Comparison of ENCODE assay signal across 8 cellular contexts in the genomic region with DNA sequence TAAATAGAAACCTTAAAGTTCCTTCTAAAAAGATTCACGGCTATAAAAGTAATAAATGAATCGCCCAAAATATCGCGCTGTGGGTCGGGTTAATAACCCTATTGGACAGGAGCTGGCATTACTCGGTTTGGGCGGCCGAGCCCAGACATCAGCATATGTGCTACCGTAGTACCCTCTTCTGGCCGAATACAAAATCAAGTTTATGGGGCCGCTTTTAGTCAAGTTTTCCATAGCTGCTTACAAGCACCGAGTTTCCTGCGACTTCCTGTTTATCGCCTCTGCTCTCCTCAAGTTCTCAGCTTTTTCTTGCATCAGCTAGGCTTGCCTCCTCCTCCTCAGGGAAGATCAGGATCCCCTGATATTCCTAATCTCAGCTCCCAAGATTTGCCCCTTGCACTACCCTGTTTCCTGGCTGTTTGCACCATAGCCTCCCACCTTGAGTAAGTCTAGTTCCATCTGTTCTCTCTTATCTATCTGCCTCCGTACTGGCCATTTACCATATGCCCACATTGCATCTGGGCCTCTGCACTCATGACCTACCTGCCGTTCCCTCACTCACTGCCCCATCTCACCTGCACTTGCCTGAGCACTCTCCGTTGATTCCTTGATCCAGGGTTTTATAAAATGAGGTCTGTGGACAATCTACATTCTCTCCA. TPM values are rescaled to one million over a fixed set of nuclear protein-coding genes. Genes with fewer than 3 reads are reported as not detected.
DNase-seq lines count a peak whose midpoint lies in the region; ATAC-seq and TF ChIP-seq lines count a peak whose summit lies in the region.
"Had no signal": no experiment of that assay in that cellular context is flagged by ENCODE, and none has a peak within 500 bp of the region (broad histone marks: within the 10 kb centered on the region; RNA-seq: fewer than 3 reads in every experiment).

No MANE protein-coding gene starts in this region.

- ATAC-seq in activated B cell treated with CpG ODN at 0.5 μM for 24 hours (ENCODE audit: low read depth) = peak; percentile 96
- ATAC-seq in stimulated activated memory B cell treated with anti-CD40 and anti-IgM and Interleukin-4, amounts not matched to agents 10 μg/mL and 1 μg/mL and 100 μg/mL, for 72 hours = peak; percentile 93

- POLR2A ChIA-PET in activated B cell treated with CpG ODN at 0.5 μM for 24 hours (lab: Charles Lee) = interaction anchor here (0.5 to 0.6 kb wide), 2 partner anchors 19 to 190 kb away, joined by 3 to 6 read pairs; a partner anchor contains a TSS

- no peaks in the 10 kb centered on the region for H3K27me3 Mint-ChIP-seq in activated B cell treated with CpG ODN at 0.5 μM for 24 hours
- H3K27me3 Mint-ChIP-seq in stimulated activated memory B cell treated with anti-CD40 and anti-IgM and Interleukin-4, amounts not matched to agents 10 μg/mL and 1 μg/mL and 100 μg/mL, for 72 hours = no peaks in the 10 kb centered on the region

- H3K79me2 ChIP-seq in MM.1S (ENCODE audit: low read length) = no peaks in the 10 kb centered on the region
- H3K79me2 ChIP-seq: parathyroid adenoma had no signal

- H3K9me3 Mint-ChIP-seq in activated B cell treated with CpG ODN at 0.5 μM for 24 hours = no peaks in the 10 kb centered on the region
- peaks cover 3% of the 10 kb centered on the region for H3K9me3 Mint-ChIP-seq in stimulated activated memory B cell treated with anti-CD40 and anti-IgM and Interleukin-4, amounts not matched to agents 10 μg/mL and 1 μg/mL and 100 μg/mL, for 72 hours

- intact Hi-C loops in activated B cell treated with CpG ODN at 0.5 μM for 24 hours (cut with micrococcal nuclease) = loop anchor here (1.0 to 2.0 kb wide), 3 partner anchors 8 to 113 kb away; no protein-coding TSS in a partner anchor

- peak overlapping the region; percentile 82 for H3K4me2 ChIP-seq in MM.1S (ENCODE audit: low read depth, low read length)

- H3K27ac ChIP-seq in MM.1S (ENCODE audit: low read length) (no peak overlapping the region), cardiac muscle cell (no peak overlapping the region)
- H3K27ac ChIP-seq: parathyroid adenoma had no signal

- H3K27me3 ChIP-seq in H7 (ENCODE audit: control insufficient read depth, insufficient read depth, low read length) (no peaks in the 10 kb centered on the region), MM.1S (replicated peaks; ENCODE audit: insufficient read depth, low read length) (no peaks in the 10 kb centered on the region), cardiac muscle cell (no peaks in the 10 kb centered on the region)

- H3K36me3 ChIP-seq in H7 (replicated peaks; ENCODE audit: control insufficient read depth, insufficient read depth, low read length) = no peaks in the 10 kb centered on the region
- no peaks in the 10 kb centered on the region for H3K36me3 ChIP-seq in MM.1S (replicated peaks; ENCODE audit: insufficient read depth, low read length)
- no peaks in the 10 kb centered on the region for H3K36me3 ChIP-seq in cardiac muscle cell

- peaks cover 12% of the 10 kb centered on the region for H3K36me3 Mint-ChIP-seq in activated B cell treated with CpG ODN at 0.5 μM for 24 hours (ENCODE audit: low read depth)
- H3K36me3 Mint-ChIP-seq in stimulated activated memory B cell treated with anti-CD40 and anti-IgM and Interleukin-4, amounts not matched to agents 10 μg/mL and 1 μg/mL and 100 μg/mL, for 72 hours = no peaks in the 10 kb centered on the region

- no peak overlapping the region for H3K4me3 ChIP-seq in H7 (ENCODE audit: insufficient read depth, low read depth, low read length)
- peak overlapping the region; percentile 41 for H3K4me3 ChIP-seq in MM.1S (ENCODE audit: low read length)
- no peak overlapping the region for H3K4me3 ChIP-seq in cardiac muscle cell

- H3K4me1 ChIP-seq in MM.1S (ENCODE audit: low read length) = peaks cover 4% of the 10 kb centered on the region; the same call in 1 of the 2 replicates
- H3K4me1 ChIP-seq in cardiac muscle cell (ENCODE audit: low read depth) = no peaks in the 10 kb centered on the region
- H3K4me1 ChIP-seq: parathyroid adenoma had no signal

- TF ChIP-seq CTCF in GM13977 (IDR thresholded peaks at IDR 0.05; ENCODE audit: extremely low read depth, insufficient read depth, missing control alignments) = peak; percentile 47
- peak; percentile 62 for TF ChIP-seq CTCF in MM.1S (IDR thresholded peaks at IDR 0.05; ENCODE audit: low read length)
- no peak for TF ChIP-seq CTCF in activated B cell treated with CpG ODN at 0.5 μM for 24 hours (IDR thresholded peaks at IDR 0.05)
- TF ChIP-seq CTCF in cardiac muscle cell (IDR thresholded peaks at IDR 0.05; ENCODE audit: low read depth, low read length) = no peak

- H3K9ac ChIP-seq in MM.1S (ENCODE audit: low read length) = peak overlapping the region; percentile 24; the same call in 1 of the 2 replicates
- H3K9ac ChIP-seq: parathyroid adenoma had no signal

- H2AFZ ChIP-seq in MM.1S (ENCODE audit: low read length) = peak overlapping the region; percentile 77
- H2AFZ ChIP-seq: parathyroid adenoma had no signal

- no peaks in the 10 kb centered on the region for H3K9me3 ChIP-seq in MM.1S (replicated peaks; ENCODE audit: insufficient read depth, low read length)
- H3K9me3 ChIP-seq in cardiac muscle cell (ENCODE audit: low read depth) = no peaks in the 10 kb centered on the region

- DNase-seq in GM13977 (ENCODE audit: low spot score) (peak; percentile 85), H7 (peak; percentile 56), MM.1S (peak; percentile 79), activated B cell treated with CpG ODN at 0.5 μM for 24 hours (no peak), cardiac muscle cell (ENCODE audit: low read depth in 1 of 2, low spot score in 1 of 2) (peak; percentile 20 to 51), NCI-H345 (lab: John Stamatoyannopoulos, UW) (no peak)

- peak overlapping the region; percentile 76 for H3K4me3 Mint-ChIP-seq in activated B cell treated with CpG ODN at 0.5 μM for 24 hours
- peak overlapping the region; percentile 73 for H3K4me3 Mint-ChIP-seq in stimulated activated memory B cell treated with anti-CD40 and anti-IgM and Interleukin-4, amounts not matched to agents 10 μg/mL and 1 μg/mL and 100 μg/mL, for 72 hours

- no peaks in the 10 kb centered on the region for H4K20me1 ChIP-seq in MM.1S (ENCODE audit: insufficient read depth, low read length)

- H3K27ac Mint-ChIP-seq in activated B cell treated with CpG ODN at 0.5 μM for 24 hours = peak overlapping the region; percentile 67
- peak overlapping the region; percentile 72 for H3K27ac Mint-ChIP-seq in stimulated activated memory B cell treated with anti-CD40 and anti-IgM and Interleukin-4, amounts not matched to agents 10 μg/mL and 1 μg/mL and 100 μg/mL, for 72 hours

- H3K9me2 ChIP-seq in MM.1S (replicated peaks; ENCODE audit: insufficient read depth, low read length) = no peaks in the 10 kb centered on the region

- in situ Hi-C loops in GM13977 (cut with MboI; ENCODE audit: low pct_unique_long_range_greater_than_20kb, low sequenced_read_pairs, unreplicated experiment) = no loop called here

- H3F3A ChIP-seq in MM.1S (ENCODE audit: insufficient read depth, low read length) = no peaks in the 10 kb centered on the region

- H3K4me1 Mint-ChIP-seq in activated B cell treated with CpG ODN at 0.5 μM for 24 hours = peaks cover 35% of the 10 kb centered on the region
- peaks cover 35% of the 10 kb centered on the region for H3K4me1 Mint-ChIP-seq in stimulated activated memory B cell treated with anti-CD40 and anti-IgM and Interleukin-4, amounts not matched to agents 10 μg/mL and 1 μg/mL and 100 μg/mL, for 72 hours

- CTCF ChIA-PET in activated B cell treated with CpG ODN at 0.5 μM for 24 hours (lab: Charles Lee) = interaction anchor here (1.0 to 2.3 kb wide), 6 partner anchors 9 to 96 kb away, joined by 3 to 9 read pairs (median 4); no protein-coding TSS in a partner anchor

RNA-seq across cellular contexts. Expression of a gene that starts 56.1 kb away (rescaled TPM):
- total RNA-seq in H7 (2014; rRNA removed; shearing (Covaris generic)) = 25.8 and 37.3 TPM in 2 replicates
- total RNA-seq in activated B cell treated with CpG ODN at 0.5 μM for 24 hours = 34.3 and 48.3 TPM in 2 replicates
- 42.2 and 48.4 TPM in 2 replicates for total RNA-seq in cardiac muscle cell
- polyA plus RNA-seq in cardiac muscle cell = 27.6 and 62.8 TPM in 2 replicates

Comparison
In these comparisons a context has a peak if more than half of its experiments do, and no peak if none do; other contexts are left out.
1. DNase-seq: peak in GM13977 (single experiment), H7 (single experiment), MM.1S (single experiment) and cardiac muscle cell (2 of 2); none in activated B cell treated with CpG ODN at 0.5 μM for 24 hours (single experiment) and NCI-H345 (single experiment).
2. CTCF ChIP-seq: peak in GM13977 (single experiment) and MM.1S (single experiment); none in activated B cell treated with CpG ODN at 0.5 μM for 24 hours (single experiment) and cardiac muscle cell (single experiment).